Comparison of ENCODE assay signal across 1 cellular context in the genomic region with DNA sequence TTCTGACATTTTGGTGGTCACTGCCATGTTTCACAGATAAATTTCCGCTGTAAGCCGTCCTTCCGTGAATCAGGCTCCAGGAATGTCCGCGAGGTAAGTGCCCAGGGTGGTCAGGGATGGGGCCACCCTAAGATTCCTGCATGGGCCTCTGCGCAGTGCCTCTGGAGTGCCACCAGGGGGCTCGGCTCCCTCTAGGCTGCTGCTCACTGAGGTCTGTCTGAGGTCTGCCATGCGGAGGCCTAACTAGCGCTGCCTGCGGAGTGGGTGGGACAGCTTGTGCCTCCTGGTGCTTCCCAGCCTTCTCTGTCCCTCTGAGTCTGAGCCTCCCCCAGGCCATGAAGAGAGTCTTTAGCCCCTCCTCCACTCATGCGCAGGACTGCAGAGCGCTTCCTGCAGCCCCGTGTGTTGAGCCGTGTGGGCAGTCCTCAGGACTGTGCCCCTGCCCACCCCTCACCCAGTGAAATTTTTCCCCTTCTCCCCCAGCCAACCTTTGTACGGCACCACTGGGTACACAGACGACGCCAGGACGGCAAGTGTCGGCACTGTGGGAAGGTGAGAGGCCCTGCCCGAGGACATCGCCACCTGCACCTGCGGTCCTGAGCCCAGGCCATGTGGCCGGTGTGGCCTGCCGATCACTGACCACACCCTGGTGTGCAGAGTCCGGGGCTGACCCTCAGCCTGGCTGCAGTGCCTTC.
TF ChIP-seq lines count a peak whose summit lies in the region.

No MANE protein-coding gene starts in this region.

TF ChIP-seq in K562, 482 proteins besides CTCF, POLR2A, EP300 and RAD21 (continues in another document):
- no peak for TF ChIP-seq ESRRB (CRISPR knock-in tag; IDR thresholded peaks at IDR 0.05; ENCODE audit: borderline replicate concordance)
- TF ChIP-seq PHF20 (IDR thresholded peaks at IDR 0.05; ENCODE audit: partially characterized antibody): no peak
- peak; percentile 63; the same call in 1 of the 2 replicates for TF ChIP-seq HMBOX1 (IDR thresholded peaks at IDR 0.05)
- TF ChIP-seq E2F6 (IDR thresholded peaks at IDR 0.05; ENCODE audit: borderline replicate concordance in 1 of 2, extremely low read depth in 1 of 2, insufficient read depth in 1 of 2, insufficient read length in 1 of 2, low read depth in 1 of 2, low read length in 1 of 2, poor library complexity in 1 of 2, severe bottlenecking in 1 of 2): peak in 1 of 2 experiments; percentile 37
- TF ChIP-seq NR2C2 (CRISPR knock-in tag; IDR thresholded peaks at IDR 0.05): 0 out of 2 replicates have a peak, but pooled peaks have one; percentile 12
- no peak for TF ChIP-seq NR2C2 (tag; IDR thresholded peaks at IDR 0.05)
- TF ChIP-seq, protein P1, sequence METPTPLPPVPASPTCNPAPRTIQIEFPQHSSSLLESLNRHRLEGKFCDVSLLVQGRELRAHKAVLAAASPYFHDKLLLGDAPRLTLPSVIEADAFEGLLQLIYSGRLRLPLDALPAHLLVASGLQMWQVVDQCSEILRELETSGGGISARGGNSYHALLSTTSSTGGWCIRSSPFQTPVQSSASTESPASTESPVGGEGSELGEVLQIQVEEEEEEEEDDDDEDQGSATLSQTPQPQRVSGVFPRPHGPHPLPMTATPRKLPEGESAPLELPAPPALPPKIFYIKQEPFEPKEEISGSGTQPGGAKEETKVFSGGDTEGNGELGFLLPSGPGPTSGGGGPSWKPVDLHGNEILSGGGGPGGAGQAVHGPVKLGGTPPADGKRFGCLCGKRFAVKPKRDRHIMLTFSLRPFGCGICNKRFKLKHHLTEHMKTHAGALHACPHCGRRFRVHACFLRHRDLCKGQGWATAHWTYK (CRISPR knock-in tag; IDR thresholded peaks at IDR 0.05): no peak
- peak in 1 of 2 experiments; percentile 18; a peak in 1 of 4 replicates for TF ChIP-seq SRF (CRISPR knock-in tag; IDR thresholded peaks at IDR 0.05)
- TF ChIP-seq, protein P2, sequence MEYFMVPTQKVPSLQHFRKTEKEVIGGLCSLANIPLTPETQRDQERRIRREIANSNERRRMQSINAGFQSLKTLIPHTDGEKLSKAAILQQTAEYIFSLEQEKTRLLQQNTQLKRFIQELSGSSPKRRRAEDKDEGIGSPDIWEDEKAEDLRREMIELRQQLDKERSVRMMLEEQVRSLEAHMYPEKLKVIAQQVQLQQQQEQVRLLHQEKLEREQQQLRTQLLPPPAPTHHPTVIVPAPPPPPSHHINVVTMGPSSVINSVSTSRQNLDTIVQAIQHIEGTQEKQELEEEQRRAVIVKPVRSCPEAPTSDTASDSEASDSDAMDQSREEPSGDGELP (CRISPR knock-in tag; IDR thresholded peaks at IDR 0.05; ENCODE audit: borderline replicate concordance): peak; percentile 45; the same call in 1 of the 2 replicates
- TF ChIP-seq BHLHE40 (IDR thresholded peaks at IDR 0.05; ENCODE audit: low read length): no peak; the same call in 1 of the 2 replicates
- TF ChIP-seq PREB (CRISPR knock-in tag; IDR thresholded peaks at IDR 0.05): no peak
- TF ChIP-seq, protein P3, sequence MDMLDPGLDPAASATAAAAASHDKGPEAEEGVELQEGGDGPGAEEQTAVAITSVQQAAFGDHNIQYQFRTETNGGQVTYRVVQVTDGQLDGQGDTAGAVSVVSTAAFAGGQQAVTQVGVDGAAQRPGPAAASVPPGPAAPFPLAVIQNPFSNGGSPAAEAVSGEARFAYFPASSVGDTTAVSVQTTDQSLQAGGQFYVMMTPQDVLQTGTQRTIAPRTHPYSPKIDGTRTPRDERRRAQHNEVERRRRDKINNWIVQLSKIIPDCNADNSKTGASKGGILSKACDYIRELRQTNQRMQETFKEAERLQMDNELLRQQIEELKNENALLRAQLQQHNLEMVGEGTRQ (CRISPR knock-in tag; IDR thresholded peaks at IDR 0.05): no peak
- peak; percentile 62; the same call in 1 of the 2 replicates for TF ChIP-seq RB1 (IDR thresholded peaks at IDR 0.05; ENCODE audit: low read depth)
- 0 out of 2 replicates have a peak, but pooled peaks have one; percentile 31 for TF ChIP-seq GABPB1 (CRISPR knock-in tag; IDR thresholded peaks at IDR 0.05)
- 0 out of 2 replicates have a peak, but pooled peaks have one; percentile 16 for TF ChIP-seq CREM (IDR thresholded peaks at IDR 0.05; ENCODE audit: low read depth)
- TF ChIP-seq RFX5 (IDR thresholded peaks at IDR 0.05; ENCODE audit: low read depth, low read length): no peak
- TF ChIP-seq ZZZ3 (IDR thresholded peaks at IDR 0.05): no peak
- peak in 1 of 2 experiments; percentile 64; a peak in 1 of 4 replicates for TF ChIP-seq TEAD1 (CRISPR knock-in tag; IDR thresholded peaks at IDR 0.05)
- no peak for TF ChIP-seq E2F3 (CRISPR knock-in tag; IDR thresholded peaks at IDR 0.05)
- TF ChIP-seq ELF1 (tag; IDR thresholded peaks at IDR 0.05): no peak
- no peak for TF ChIP-seq GTF3C2 (IDR thresholded peaks at IDR 0.05; ENCODE audit: borderline replicate concordance, extremely low read depth, insufficient read length)
- no peak for TF ChIP-seq DMBX1 (CRISPR knock-in tag; IDR thresholded peaks at IDR 0.05; ENCODE audit: borderline replicate concordance)
- no peak for TF ChIP-seq CHD2 (IDR thresholded peaks at IDR 0.05; ENCODE audit: low read depth, low read length)
- TF ChIP-seq MXI1 (IDR thresholded peaks at IDR 0.05; ENCODE audit: low read depth, low read length): 0 out of 2 replicates have a peak, but pooled peaks have one; percentile 29
- no peak for TF ChIP-seq BACH1 (tag; IDR thresholded peaks at IDR 0.05)
- no peak for TF ChIP-seq BCL6 (CRISPR knock-in tag; IDR thresholded peaks at IDR 0.05)
- TF ChIP-seq ARID4B (CRISPR knock-in tag; IDR thresholded peaks at IDR 0.05): peak; percentile 64; the same call in 1 of the 2 replicates
- no peak for TF ChIP-seq DDX20 (tag; IDR thresholded peaks at IDR 0.05; ENCODE audit: low read depth)
- no peak for TF ChIP-seq ZNF444 (CRISPR knock-in tag; IDR thresholded peaks at IDR 0.05)
- TF ChIP-seq CXXC5 (CRISPR knock-in tag; IDR thresholded peaks at IDR 0.05): no peak
- TF ChIP-seq KDM1A (IDR thresholded peaks at IDR 0.05): no peak
- no peak for TF ChIP-seq ZNF41 (CRISPR knock-in tag; conservative IDR thresholded peaks at IDR 0.05)
- no peak for TF ChIP-seq ZFP30 (CRISPR knock-in tag; IDR thresholded peaks at IDR 0.05; ENCODE audit: borderline replicate concordance)
- no peak for TF ChIP-seq PTRF (tag; IDR thresholded peaks at IDR 0.05)
- TF ChIP-seq CLOCK (CRISPR knock-in tag; IDR thresholded peaks at IDR 0.05; ENCODE audit: borderline replicate concordance): no peak
- TF ChIP-seq BRD9 (IDR thresholded peaks at IDR 0.05; ENCODE audit: low read depth, partially characterized antibody): no peak
- no peak for TF ChIP-seq HOXB6 (CRISPR knock-in tag; IDR thresholded peaks at IDR 0.05; ENCODE audit: borderline replicate concordance)
- TF ChIP-seq CEBPG (CRISPR knock-in tag; IDR thresholded peaks at IDR 0.05): no peak
- no peak for TF ChIP-seq CEBPG (tag; conservative IDR thresholded peaks at IDR 0.05 in 1 of 2, IDR thresholded peaks at IDR 0.05 in 1 of 2)
- TF ChIP-seq PCBP1 (IDR thresholded peaks at IDR 0.05; ENCODE audit: low read depth, low read length, poor library complexity, severe bottlenecking): no peak
- TF ChIP-seq ZFP1 (CRISPR knock-in tag; IDR thresholded peaks at IDR 0.05): no peak
- peak in 1 of 3 experiments; percentile 34 for TF ChIP-seq YY1 (IDR thresholded peaks at IDR 0.05; ENCODE audit: borderline replicate concordance in 1 of 3, control insufficient read depth in 1 of 3, extremely low read depth in 1 of 3, insufficient read depth in 3 of 3, insufficient read length in 1 of 3, insufficient replicate concordance in 2 of 3, low read depth in 1 of 3, low read length in 2 of 3)
- TF ChIP-seq ZNF347 (CRISPR knock-in tag; IDR thresholded peaks at IDR 0.05; ENCODE audit: low read depth): no peak
- no peak for TF ChIP-seq ZNF77 (CRISPR knock-in tag; IDR thresholded peaks at IDR 0.05)
- no peak for TF ChIP-seq ZBTB7A (IDR thresholded peaks at IDR 0.05; ENCODE audit: borderline replicate concordance, control insufficient read depth, low read depth, low read length)
- peak; percentile 19 for TF ChIP-seq HNRNPLL (IDR thresholded peaks at IDR 0.05; ENCODE audit: low read depth, low read length, poor library complexity, severe bottlenecking)
